Comparison of ENCODE assay signal across 1 cellular context in genomic region chr17:49913226-49914095, GRCh38.
TF ChIP-seq lines count a peak whose summit lies in the region.

No MANE protein-coding gene starts in this region.

TF ChIP-seq in HCT116, 20 proteins besides CTCF, POLR2A, EP300 and RAD21 (continued from another document):
- TF ChIP-seq, protein P1, sequence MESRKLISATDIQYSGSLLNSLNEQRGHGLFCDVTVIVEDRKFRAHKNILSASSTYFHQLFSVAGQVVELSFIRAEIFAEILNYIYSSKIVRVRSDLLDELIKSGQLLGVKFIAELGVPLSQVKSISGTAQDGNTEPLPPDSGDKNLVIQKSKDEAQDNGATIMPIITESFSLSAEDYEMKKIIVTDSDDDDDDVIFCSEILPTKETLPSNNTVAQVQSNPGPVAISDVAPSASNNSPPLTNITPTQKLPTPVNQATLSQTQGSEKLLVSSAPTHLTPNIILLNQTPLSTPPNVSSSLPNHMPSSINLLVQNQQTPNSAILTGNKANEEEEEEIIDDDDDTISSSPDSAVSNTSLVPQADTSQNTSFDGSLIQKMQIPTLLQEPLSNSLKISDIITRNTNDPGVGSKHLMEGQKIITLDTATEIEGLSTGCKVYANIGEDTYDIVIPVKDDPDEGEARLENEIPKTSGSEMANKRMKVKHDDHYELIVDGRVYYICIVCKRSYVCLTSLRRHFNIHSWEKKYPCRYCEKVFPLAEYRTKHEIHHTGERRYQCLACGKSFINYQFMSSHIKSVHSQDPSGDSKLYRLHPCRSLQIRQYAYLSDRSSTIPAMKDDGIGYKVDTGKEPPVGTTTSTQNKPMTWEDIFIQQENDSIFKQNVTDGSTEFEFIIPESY (IDR thresholded peaks at IDR 0.05; ENCODE audit: extremely low read depth, insufficient replicate concordance, low read length), result no peak
- no peak for TF ChIP-seq EZH2 (IDR thresholded peaks at IDR 0.05)
